ENCODE assay signal across 33 cellular contexts in genomic region chr20:49765413-49765736, GRCh38. TPM values are rescaled to one million over a fixed set of nuclear protein-coding genes. Genes with fewer than 3 reads are reported as not detected.
DNase-seq lines count a peak whose midpoint lies in the region; ATAC-seq, FAIRE-seq and TF ChIP-seq lines count a peak whose summit lies in the region.
"Had no signal": no experiment of that assay in that cellular context is flagged by ENCODE, and none has a peak within 500 bp of the region (broad histone marks: within the 10 kb centered on the region; RNA-seq: fewer than 3 reads in every experiment).

No MANE protein-coding gene starts in this region.

- TF ChIP-seq CTCF in right lobe of liver (IDR thresholded peaks at IDR 0.05) (no peak), HepG2 (CRISPR knock-in tag; IDR thresholded peaks at IDR 0.05) (no peak), esophagus squamous epithelium (IDR thresholded peaks at IDR 0.05) (no peak), neutrophil (IDR thresholded peaks at IDR 0.05) (no peak), uterus (IDR thresholded peaks at IDR 0.05) (no peak), WERI-Rb-1 (IDR thresholded peaks at IDR 0.05; ENCODE audit: low read depth, low read length) (no peak)
- no peak for TF ChIP-seq CTCF in CD8-positive, alpha-beta T cell (IDR thresholded peaks at IDR 0.05)

- no peaks in the 10 kb centered on the region for H4K20me1 ChIP-seq in HepG2 (ENCODE audit: insufficient read depth, low read length)

- in situ Hi-C loops in HepG2 (cut with HindIII; ENCODE audit: extremely low pct_ligation_motif_present, low pct_unique_long_range_greater_than_20kb) = no loop called here

- H3K79me2 ChIP-seq in HepG2 (ENCODE audit: insufficient read depth, low read length) = no peaks in the 10 kb centered on the region

- no peak overlapping the region for H3K27ac Mint-ChIP-seq in CD8-positive, alpha-beta T cell
- H3K27ac Mint-ChIP-seq: CD4-positive, alpha-beta T cell; memory B cell had no signal

- H3K4me1 ChIP-seq in right lobe of liver (peaks cover 0 to 70% (median 35%) of the 10 kb centered on the region in 4 donors), HepG2 (ENCODE audit: insufficient read depth, low read length) (peaks cover 62% of the 10 kb centered on the region), esophagus squamous epithelium (peaks cover 37 to 78% (median 58%) of the 10 kb centered on the region in 3 donors), neutrophil (ENCODE audit: control insufficient read depth in 1 of 2, insufficient read depth in 1 of 2, low read depth in 1 of 2, low read length in 1 of 2) (peaks cover 71 to 72% of the 10 kb centered on the region in 2 experiments), uterus (peaks cover 0 to 6% of the 10 kb centered on the region in 2 donors)
- H3K4me1 ChIP-seq in CD8-positive, alpha-beta T cell (ENCODE audit: insufficient read depth, low read length) = peaks cover 26% of the 10 kb centered on the region
- H3K4me1 ChIP-seq: foreskin keratinocyte, prostate gland had no signal

- no peaks in the 10 kb centered on the region for H3K9me3 Mint-ChIP-seq in CD8-positive, alpha-beta T cell
- H3K9me3 Mint-ChIP-seq: CD4-positive, alpha-beta T cell; memory B cell had no signal

- WGBS in right lobe of liver (ENCODE audit: insufficient coverage, low coverage, low lambda C conversion rate, missing lambda C conversion rate) = 84% methylated on average over 5 of the region's 5 CpGs
- WGBS in HepG2 (ENCODE audit: low lambda C conversion rate) = 98% methylated on average over 5 of the region's 5 CpGs
- WGBS in esophagus squamous epithelium, 2 donors = 82 to 88% methylated on average over 5 of the region's 5 CpGs

- CTCF ChIA-PET in HepG2 (lab: Yijun Ruan, JAX; ENCODE audit: low intra/inter-chr PET ratio, low total read pairs) = no interaction called here
- CTCF ChIA-PET in CD8-positive, alpha-beta T cell (lab: Charles Lee) = no interaction called here

- no peak overlapping the region for H2AFZ ChIP-seq in HepG2 (ENCODE audit: low read length)

- no peak for FAIRE-seq in HepG2 (lab: Jason Lieb, UNC)
- FAIRE-seq: A204.1, astrocyte, GM12891 had no signal

- no peak for DNase-seq in right lobe of liver
- no peak for DNase-seq in HepG2 (ENCODE audit: low spot score)
- no peak for DNase-seq in esophagus squamous epithelium (lab: John Stamatoyannopoulos, UW)
- DNase-seq in uterus = no peak
- DNase-seq in WERI-Rb-1 = no peak
- no peak for DNase-seq in AML-193 (lab: John Stamatoyannopoulos, UW)
- no peak for DNase-seq in CD8-positive, alpha-beta T cell
- DNase-seq: activated CD4-positive, alpha-beta T cell treated with anti-CD3 and anti-CD28 coated beads, Interleukin-2, amount 50 U/mL, for 48 hours; activated T-cell treated with anti-CD3 and anti-CD28 coated beads, Interleukin-2, amount 50 U/mL, for 48 hours; caudate nucleus; CD4-positive, alpha-beta T cell; cortex of kidney; DMS 273 treated with DMSO at 0.1 percent for 48 hours; foreskin keratinocyte; H7; Karpas-422; NCI-H1417; NCI-H2029 treated with DMSO at 0.1 percent for 48 hours; NCI-H526 treated with DMSO at 0.1 percent for 48 hours; NK-92 treated with Interleukin-12 subunit alpha and Interleukin-12 subunit beta, amount 100 ng/mL, for 24 hours; stimulated activated CD4-positive, alpha-beta T cell treated with anti-CD3 and anti-CD28 coated beads, Interleukin-4, amount 100 ng/mL, for 4 hours; testis had no signal

- H3K36me3 Mint-ChIP-seq in CD8-positive, alpha-beta T cell = no peaks in the 10 kb centered on the region
- H3K36me3 Mint-ChIP-seq: memory B cell had no signal

- H3K27ac ChIP-seq in right lobe of liver (peak overlapping the region in 2 of 3 donors; percentile 27 to 32), HepG2 (ENCODE audit: extremely low read length, insufficient read depth, low read length) (no peak overlapping the region), esophagus squamous epithelium (peak overlapping the region; percentile 69 to 91 (median 80)), neutrophil (peak overlapping the region; percentile 92), uterus (peak overlapping the region; percentile 13 to 28), WERI-Rb-1 (no peak overlapping the region)
- no peak overlapping the region for H3K27ac ChIP-seq in CD8-positive, alpha-beta T cell (ENCODE audit: low read depth, low read length)
- H3K27ac ChIP-seq: foreskin keratinocyte, prostate gland, testis had no signal

- no peak overlapping the region for H3K4me3 Mint-ChIP-seq in CD8-positive, alpha-beta T cell
- H3K4me3 Mint-ChIP-seq: CD4-positive, alpha-beta T cell; memory B cell; T-helper 1 cell treated with Interleukin-12 subunit alpha and Interleukin-12 subunit beta and Interleukin-4 antibody, amounts not matched to agents 30 μg/mL and 1 μg/mL, for 36 hours had no signal

- H3K4me2 ChIP-seq in HepG2 (ENCODE audit: low read depth, low read length) = no peak overlapping the region

- peaks cover 21% of the 10 kb centered on the region for H3K4me1 Mint-ChIP-seq in CD8-positive, alpha-beta T cell (ENCODE audit: low read depth)

- H3K27me3 ChIP-seq in right lobe of liver (no peaks in the 10 kb centered on the region), HepG2 (ENCODE audit: control insufficient read depth in 1 of 2, insufficient read depth in 2 of 2, low read length in 2 of 2) (no peaks in the 10 kb centered on the region), esophagus squamous epithelium (no peaks in the 10 kb centered on the region), neutrophil (no peaks in the 10 kb centered on the region), uterus (no peaks in the 10 kb centered on the region), WERI-Rb-1 (ENCODE audit: insufficient read depth, low read depth, severe bottlenecking) (no peaks in the 10 kb centered on the region)
- H3K27me3 ChIP-seq in CD8-positive, alpha-beta T cell (ENCODE audit: insufficient read depth, low read length) = peaks cover 3% of the 10 kb centered on the region
- H3K27me3 ChIP-seq: esophagus muscularis mucosa, testis had no signal

- no TSS peak for BruUV-seq in HepG2 (replicated peaks; lab: Mats Ljungman, UMichigan)

- intact Hi-C loops in right lobe of liver (cut with DNase I) = loop anchor here (10.0 kb wide), 2 partner anchors 51 to 151 kb away; partner anchors contain the start of gene B4GALT5 (in 1 of the 2)
- intact Hi-C loops in HepG2 (cut with micrococcal nuclease; ENCODE audit: unreplicated experiment) = no loop called here
- intact Hi-C loops in esophagus squamous epithelium (cut with DNase I) = no loop called here
- intact Hi-C loops in uterus (cut with DNase I; ENCODE audit: low total_unique reads) = no loop called here
- intact Hi-C loops in CD8-positive, alpha-beta T cell (cut with DNase I, micrococcal nuclease) = no loop called here

- H3K36me3 ChIP-seq in right lobe of liver = no peaks in the 10 kb centered on the region
- no peaks in the 10 kb centered on the region for H3K36me3 ChIP-seq in HepG2 (replicated peaks in 1 of 2; ENCODE audit: control insufficient read depth in 1 of 2, insufficient read depth in 2 of 2, low read length in 2 of 2)
- no peaks in the 10 kb centered on the region for H3K36me3 ChIP-seq in esophagus squamous epithelium
- no peaks in the 10 kb centered on the region for H3K36me3 ChIP-seq in neutrophil
- no peaks in the 10 kb centered on the region for H3K36me3 ChIP-seq in uterus
- no peaks in the 10 kb centered on the region for H3K36me3 ChIP-seq in WERI-Rb-1
- H3K36me3 ChIP-seq in CD8-positive, alpha-beta T cell (ENCODE audit: insufficient read depth, low read length) = no peaks in the 10 kb centered on the region
- H3K36me3 ChIP-seq: esophagus muscularis mucosa, prostate gland had no signal

- TF ChIP-seq RAD21 in HepG2 (CRISPR knock-in tag; IDR thresholded peaks at IDR 0.05) = no peak

- no peak overlapping the region for H3K4me3 ChIP-seq in right lobe of liver
- no peak overlapping the region for H3K4me3 ChIP-seq in HepG2 (replicated peaks in 1 of 3; ENCODE audit: insufficient read depth in 1 of 3, low read depth in 2 of 3, low read length in 3 of 3)
- H3K4me3 ChIP-seq in esophagus squamous epithelium = no peak overlapping the region
- H3K4me3 ChIP-seq in neutrophil (ENCODE audit: low read depth in 1 of 2, low read length in 1 of 2) = peak overlapping the region; percentile 34 to 42
- no peak overlapping the region for H3K4me3 ChIP-seq in uterus
- H3K4me3 ChIP-seq in WERI-Rb-1 (ENCODE audit: low read depth, low read length) = no peak overlapping the region
- no peak overlapping the region for H3K4me3 ChIP-seq in CD8-positive, alpha-beta T cell (ENCODE audit: low read depth, low read length)
- H3K4me3 ChIP-seq: esophagus muscularis mucosa, prostate gland, testis had no signal

- H3K9me3 ChIP-seq in right lobe of liver = no peaks in the 10 kb centered on the region
- H3K9me3 ChIP-seq in HepG2 (ENCODE audit: low read length) = no peaks in the 10 kb centered on the region
- no peaks in the 10 kb centered on the region for H3K9me3 ChIP-seq in esophagus squamous epithelium
- H3K9me3 ChIP-seq in neutrophil = no peaks in the 10 kb centered on the region
- H3K9me3 ChIP-seq in uterus = no peaks in the 10 kb centered on the region
- peaks cover 2% of the 10 kb centered on the region for H3K9me3 ChIP-seq in WERI-Rb-1 (ENCODE audit: severe bottlenecking)
- no peaks in the 10 kb centered on the region for H3K9me3 ChIP-seq in CD8-positive, alpha-beta T cell (ENCODE audit: low read length)
- H3K9me3 ChIP-seq: esophagus muscularis mucosa, prostate gland, testis had no signal

- POLR2A ChIA-PET in HepG2 (lab: Yijun Ruan, JAX) = no interaction called here
- POLR2A ChIA-PET in CD8-positive, alpha-beta T cell (lab: Charles Lee) = no interaction called here

- no peak for ATAC-seq in right lobe of liver
- no peak for ATAC-seq in HepG2
- ATAC-seq in CD8-positive, alpha-beta T cell = no peak
- ATAC-seq: activated CD4-positive, CD25-positive, alpha-beta regulatory T cell treated with anti-CD3 and anti-CD28 coated beads, Interleukin-2, amount 50 U/mL, for 24 hours; foreskin keratinocyte; Right ventricle myocardium inferior; SK-N-SH treated with all-trans-retinoic acid at 6 μM for 48 hours had no signal

- TF ChIP-seq EP300 in HepG2 (IDR thresholded peaks at IDR 0.05; ENCODE audit: low read depth in 2 of 2, low read length in 2 of 2) (no peak), HepG2 (CRISPR knock-in tag; IDR thresholded peaks at IDR 0.05; ENCODE audit: borderline replicate concordance) (no peak)

- peaks cover 43% of the 10 kb centered on the region for H3K27me3 Mint-ChIP-seq in CD8-positive, alpha-beta T cell (ENCODE audit: low read depth)

- TF ChIP-seq POLR2A in right lobe of liver (IDR thresholded peaks at IDR 0.05) = no peak
- no peak for TF ChIP-seq POLR2A in HepG2 (IDR thresholded peaks at IDR 0.05; ENCODE audit: insufficient read depth in 1 of 2, low read depth in 2 of 2, low read length in 2 of 2)
- TF ChIP-seq POLR2A in esophagus squamous epithelium (IDR thresholded peaks at IDR 0.05) = no peak
- TF ChIP-seq POLR2A in uterus (IDR thresholded peaks at IDR 0.05) = no peak

- H3K9ac ChIP-seq in HepG2 (ENCODE audit: insufficient read depth, low read depth, low read length) = no peak overlapping the region

RNA-seq across cellular contexts. Expression of gene SLC9A8, which starts 47.3 kb away (rescaled TPM):
- 10 to 100 TPM in 3 of 6 experiments, 1 to 10 TPM in 3; 6.8 to 10.6 (median 9.6) TPM for total RNA-seq in right lobe of liver
- 2.6 and 7.4 TPM in 2 replicates for total RNA-seq in HepG2 (2016; rRNA removed; fragmentation: Illumina TruSeq; extraction: Trizol)
- 1.6 TPM in 2 replicates for total RNA-seq in HepG2 (2016; cell fraction: cytosol; rRNA removed; fragmentation: Illumina TruSeq; extraction: Trizol; ENCODE audit: low read depth)
- 2.1 and 7.4 TPM in 2 replicates for total RNA-seq in HepG2 (2016; cell fraction: insoluble cytoplasmic fraction; rRNA removed; fragmentation: Illumina TruSeq; extraction: Trizol)
- total RNA-seq in HepG2 (2016; cell fraction: membrane; rRNA removed; fragmentation: Illumina TruSeq; extraction: Trizol) = 2.2 and 2.6 TPM in 2 replicates
- total RNA-seq in HepG2 (2016; cell fraction: nucleus; rRNA removed; fragmentation: Illumina TruSeq; extraction: Trizol) = 13.8 and 19.0 TPM in 2 replicates
- polyA plus RNA-seq in HepG2 (2011; rRNA removed) = 4.1 and 4.7 TPM in 2 replicates
- 1.4 and 1.8 TPM in 2 replicates for polyA plus RNA-seq in HepG2 (2011; cell fraction: cytosol; rRNA removed)
- 17.3 and 20.8 TPM in 2 replicates for polyA plus RNA-seq in HepG2 (2011; cell fraction: nucleus; rRNA removed)
- 5.9 and 6.1 TPM in 2 replicates for polyA plus RNA-seq in HepG2 (2012)
- polyA plus RNA-seq in HepG2 (2016; cell fraction: cytosol; fragmentation: Illumina TruSeq; extraction: Trizol; ENCODE audit: low read depth) = 0.68 and 0.75 TPM in 2 replicates
- polyA plus RNA-seq in HepG2 (2016; cell fraction: insoluble cytoplasmic fraction; fragmentation: Illumina TruSeq; extraction: Trizol; ENCODE audit: low read depth) = 1.7 and 2.2 TPM in 2 replicates
- polyA plus RNA-seq in HepG2 (2016; cell fraction: membrane; fragmentation: Illumina TruSeq; extraction: Trizol; ENCODE audit: low read depth) = 1.2 and 1.5 TPM in 2 replicates
- polyA plus RNA-seq in HepG2 (2016; cell fraction: nucleus; fragmentation: Illumina TruSeq; extraction: Trizol; ENCODE audit: insufficient read depth, low read depth) = 21.2 and 22.1 TPM in 2 replicates
- 25.8 and 28.2 TPM in 2 replicates for polyA minus RNA-seq in HepG2 (2011; rRNA and poly(A)+ RNA removed; ENCODE audit: low replicate concordance)
- 0.88 and 2.2 TPM in 2 replicates for polyA minus RNA-seq in HepG2 (2011; cell fraction: cytosol; rRNA and poly(A)+ RNA removed)
- 26.4 and 27.8 TPM in 2 replicates for polyA minus RNA-seq in HepG2 (2011; cell fraction: nucleus; rRNA and poly(A)+ RNA removed)
- 10 to 100 TPM; 11.5 to 14.1 (median 11.9) TPM for total RNA-seq in esophagus squamous epithelium
- total RNA-seq in uterus = 10 to 100 TPM in 1 of 4 donors, 1 to 10 TPM in 3; 1.3 to 12.8 (median 4.3) TPM
- 10 to 100 TPM; 30.7 to 32.9 TPM for total RNA-seq in CD8-positive, alpha-beta T cell

RNA-seq across cellular contexts. Expression of gene B4GALT5, which starts 51.7 kb away (rescaled TPM):
- total RNA-seq in right lobe of liver (10 to 100 TPM in 5 of 6 experiments, 1 to 10 TPM in 1; 9.5 to 32.6 (median 15.5) TPM), HepG2 (2016; rRNA removed; fragmentation: Illumina TruSeq; extraction: Trizol) (26.7 and 30.9 TPM in 2 replicates), esophagus squamous epithelium (10 to 100 TPM; 24.1 to 34.2 (median 25.7) TPM), uterus (10 to 100 TPM; 13.5 to 59.0 (median 25.0) TPM)
- total RNA-seq in HepG2 (2016; cell fraction: cytosol; rRNA removed; fragmentation: Illumina TruSeq; extraction: Trizol; ENCODE audit: low read depth) = 8.0 and 8.5 TPM in 2 replicates
- total RNA-seq in HepG2 (2016; cell fraction: insoluble cytoplasmic fraction; rRNA removed; fragmentation: Illumina TruSeq; extraction: Trizol) = 22.9 and 29.9 TPM in 2 replicates
- 33.9 and 36.1 TPM in 2 replicates for total RNA-seq in HepG2 (2016; cell fraction: membrane; rRNA removed; fragmentation: Illumina TruSeq; extraction: Trizol)
- 27.2 and 29.5 TPM in 2 replicates for total RNA-seq in HepG2 (2016; cell fraction: nucleus; rRNA removed; fragmentation: Illumina TruSeq; extraction: Trizol)
- polyA plus RNA-seq in HepG2 (2011; rRNA removed) = 27.3 and 29.3 TPM in 2 replicates
- polyA plus RNA-seq in HepG2 (2011; cell fraction: cytosol; rRNA removed) = 18.3 and 27.5 TPM in 2 replicates
- 11.9 and 15.8 TPM in 2 replicates for polyA plus RNA-seq in HepG2 (2011; cell fraction: nucleus; rRNA removed)
- 18.1 and 19.7 TPM in 2 replicates for polyA plus RNA-seq in HepG2 (2012)
- 5.4 and 5.7 TPM in 2 replicates for polyA plus RNA-seq in HepG2 (2016; cell fraction: cytosol; fragmentation: Illumina TruSeq; extraction: Trizol; ENCODE audit: low read depth)
- polyA plus RNA-seq in HepG2 (2016; cell fraction: insoluble cytoplasmic fraction; fragmentation: Illumina TruSeq; extraction: Trizol; ENCODE audit: low read depth) = 22.6 and 24.2 TPM in 2 replicates
- polyA plus RNA-seq in HepG2 (2016; cell fraction: membrane; fragmentation: Illumina TruSeq; extraction: Trizol; ENCODE audit: low read depth) = 22.9 and 23.5 TPM in 2 replicates
- 42.1 and 46.2 TPM in 2 replicates for polyA plus RNA-seq in HepG2 (2016; cell fraction: nucleus; fragmentation: Illumina TruSeq; extraction: Trizol; ENCODE audit: insufficient read depth, low read depth)
- 38.2 and 60.8 TPM in 2 replicates for polyA minus RNA-seq in HepG2 (2011; rRNA and poly(A)+ RNA removed; ENCODE audit: low replicate concordance)
- 22.1 and 24.1 TPM in 2 replicates for polyA minus RNA-seq in HepG2 (2011; cell fraction: cytosol; rRNA and poly(A)+ RNA removed)
- 13.5 and 18.5 TPM in 2 replicates for polyA minus RNA-seq in HepG2 (2011; cell fraction: nucleus; rRNA and poly(A)+ RNA removed)
- 1 to 10 TPM; 7.8 to 7.9 TPM for total RNA-seq in CD8-positive, alpha-beta T cell

Comparison
In these comparisons a context has a peak if more than half of its experiments do, and no peak if none do; other contexts are left out.
1. H3K27ac ChIP-seq: peak in right lobe of liver (2 of 3), esophagus squamous epithelium (4 of 4), neutrophil (single experiment) and uterus (2 of 2); none in HepG2 (single experiment), WERI-Rb-1 (single experiment) and CD8-positive, alpha-beta T cell (single experiment).
2. intact Hi-C loops: an anchor here in right lobe of liver (10.0 kb wide); none called in HepG2, esophagus squamous epithelium, uterus and CD8-positive, alpha-beta T cell.
3. H3K4me3 ChIP-seq: peak in neutrophil (2 of 2); none in right lobe of liver (0 of 3), HepG2 (0 of 3), esophagus squamous epithelium (0 of 4), uterus (0 of 2), WERI-Rb-1 (single experiment) and CD8-positive, alpha-beta T cell (single experiment).